23 cellular contexts compared by ENCODE assay signal in genomic region chr16:12393208-12393607, GRCh38.
DNase-seq lines count a peak whose midpoint lies in the region; ATAC-seq, FAIRE-seq and TF ChIP-seq lines count a peak whose summit lies in the region.
"Had no signal": no experiment of that assay in that cellular context is flagged by ENCODE, and none has a peak within 500 bp of the region (broad histone marks: within the 10 kb centered on the region; RNA-seq: fewer than 3 reads in every experiment).

No MANE protein-coding gene starts in this region.

- BruUV-seq in K562 (replicated peaks; lab: Mats Ljungman, UMichigan), result no TSS peak

- H3K9me3 Mint-ChIP-seq in stimulated activated naive B cell treated with anti-CD40 and anti-IgM and Interleukin-4, amounts not matched to agents 10 μg/mL and 1 μg/mL and 100 μg/mL, for 72 hours, result no peaks in the 10 kb centered on the region
- H3K9me3 Mint-ChIP-seq in activated CD4-positive, alpha-beta memory T cell treated with anti-CD3 and anti-CD28 coated beads, Interleukin-2, amount 10 ng/mL, durations not matched to agents 7 days and 5 days, result no peaks in the 10 kb centered on the region
- H3K9me3 Mint-ChIP-seq: CD4-positive, CD25-positive, alpha-beta regulatory T cell; CD8-positive, alpha-beta T cell; GM23338 had no signal

- TF ChIP-seq CTCF in K562 (IDR thresholded peaks at IDR 0.05 in 2 of 3, conservative IDR thresholded peaks at IDR 0.05 in 1 of 3; ENCODE audit: insufficient read depth in 2 of 3, low read depth in 1 of 3, low read length in 3 of 3) (no peak), dorsolateral prefrontal cortex (IDR thresholded peaks at IDR 0.05 in 54 of 56, conservative IDR thresholded peaks at IDR 0.05 in 2 of 56; ENCODE audit: low read depth in 1 of 56, partially characterized antibody in 56 of 56) (no peak)

- H3K27me3 ChIP-seq in K562 (ENCODE audit: control insufficient read depth in 2 of 2, insufficient read depth in 2 of 2, low read length in 2 of 2) (peaks cover 0 to 6% of the 10 kb centered on the region in 2 experiments; a peak in 2 of 5 replicates), dorsolateral prefrontal cortex (no peaks in the 10 kb centered on the region), H7 (ENCODE audit: control insufficient read depth, insufficient read depth, low read length) (no peaks in the 10 kb centered on the region)
- H3K27me3 ChIP-seq: BLaER1 had no signal

- no peak for TF ChIP-seq POLR2A in K562 (conservative IDR thresholded peaks at IDR 0.05)

- H3K27ac ChIP-seq in K562 (ENCODE audit: extremely low read depth, low read depth, low read length), result no peak overlapping the region
- peak overlapping the region in 32 of 59 donors; percentile 4 to 86 (median 60) for H3K27ac ChIP-seq in dorsolateral prefrontal cortex
- H3K27ac ChIP-seq: 22Rv1, BLaER1, C4-2B had no signal

- no peak for FAIRE-seq in K562 (lab: Jason Lieb, UNC)
- FAIRE-seq: A204.1, G401.6, GM12891, GM18507, H54 had no signal

- no peak for ATAC-seq in T-helper 17 cell
- no peak for ATAC-seq in K562
- no peak for ATAC-seq in stimulated activated naive B cell treated with anti-CD40 and anti-IgM and Interleukin-4, amounts not matched to agents 10 μg/mL and 1 μg/mL and 100 μg/mL, for 72 hours (replicated peaks)
- ATAC-seq: CD8-positive, alpha-beta T cell; GM23338 had no signal

- H3K27me3 Mint-ChIP-seq in T-helper 17 cell, result no peaks in the 10 kb centered on the region
- no peaks in the 10 kb centered on the region for H3K27me3 Mint-ChIP-seq in stimulated activated naive B cell treated with anti-CD40 and anti-IgM and Interleukin-4, amounts not matched to agents 10 μg/mL and 1 μg/mL and 100 μg/mL, for 72 hours
- H3K27me3 Mint-ChIP-seq in activated CD4-positive, alpha-beta memory T cell treated with anti-CD3 and anti-CD28 coated beads, Interleukin-2, amount 10 ng/mL, durations not matched to agents 7 days and 5 days, result no peaks in the 10 kb centered on the region
- H3K27me3 Mint-ChIP-seq: B cell; CD4-positive, CD25-positive, alpha-beta regulatory T cell had no signal

- POLR2A ChIA-PET in K562 (lab: Yijun Ruan, JAX), result interaction anchor here (1.0 to 2.2 kb wide), 2 partner anchors 10 to 11 kb away, joined by 3 to 7 read pairs; no protein-coding TSS in a partner anchor
- POLR2A ChIA-PET in activated CD4-positive, alpha-beta memory T cell treated with anti-CD3 and anti-CD28 coated beads, Interleukin-2, amount 10 ng/mL, durations not matched to agents 7 days and 5 days (lab: Charles Lee), result no interaction called here

- H3K9me1 ChIP-seq in K562 (ENCODE audit: control insufficient read depth, insufficient read depth, low read length), result no peaks in the 10 kb centered on the region

- in situ Hi-C loops in K562 (cut with MboI), result no loop called here

- no peaks in the 10 kb centered on the region for H3K4me1 ChIP-seq in K562 (replicated peaks in 1 of 2; ENCODE audit: control insufficient read depth in 2 of 2, insufficient read depth in 2 of 2, low read length in 2 of 2)
- H3K4me1 ChIP-seq: Caco-2 had no signal

- DNase-seq in T-helper 17 cell, result no peak
- no peak for DNase-seq in K562 (ENCODE audit: extremely low read depth in 1 of 4, low spot score in 3 of 4)
- no peak for DNase-seq in dorsolateral prefrontal cortex
- DNase-seq in stimulated activated naive B cell treated with anti-CD40 and anti-IgM and Interleukin-4, amounts not matched to agents 10 μg/mL and 1 μg/mL and 100 μg/mL, for 72 hours, result no peak
- DNase-seq in ureter (ENCODE audit: low spot score), result no peak
- no peak for DNase-seq in H7
- no peak for DNase-seq in GOT3 (lab: John Stamatoyannopoulos, UW)
- no peak for DNase-seq in activated CD4-positive, alpha-beta memory T cell treated with anti-CD3 and anti-CD28 coated beads, Interleukin-2, amount 10 ng/mL, durations not matched to agents 7 days and 5 days
- DNase-seq: Caco-2; CD4-positive, CD25-positive, alpha-beta regulatory T cell; CD8-positive, alpha-beta T cell; DMS153; DND-41 had no signal

- H3K27ac Mint-ChIP-seq in T-helper 17 cell, result no peak overlapping the region
- peak overlapping the region; percentile 63 for H3K27ac Mint-ChIP-seq in stimulated activated naive B cell treated with anti-CD40 and anti-IgM and Interleukin-4, amounts not matched to agents 10 μg/mL and 1 μg/mL and 100 μg/mL, for 72 hours
- H3K27ac Mint-ChIP-seq in activated CD4-positive, alpha-beta memory T cell treated with anti-CD3 and anti-CD28 coated beads, Interleukin-2, amount 10 ng/mL, durations not matched to agents 7 days and 5 days, result no peak overlapping the region
- H3K27ac Mint-ChIP-seq: B cell; CD4-positive, CD25-positive, alpha-beta regulatory T cell; CD8-positive, alpha-beta T cell; GM23338 had no signal

- CTCF ChIA-PET in K562 (lab: Yijun Ruan, JAX; ENCODE audit: low intra/inter-chr PET ratio), result no interaction called here
- CTCF ChIA-PET in activated CD4-positive, alpha-beta memory T cell treated with anti-CD3 and anti-CD28 coated beads, Interleukin-2, amount 10 ng/mL, durations not matched to agents 7 days and 5 days (lab: Charles Lee), result interaction anchor here (0.6 kb wide), 1 partner anchor 1902 kb away, joined by 3 read pairs; no protein-coding TSS in a partner anchor

- intact Hi-C loops in K562 (cut with micrococcal nuclease) (no loop called here), dorsolateral prefrontal cortex (cut with DNase I) (no loop called here)

- H2AFZ ChIP-seq in K562 (ENCODE audit: low read depth, low read length), result no peak overlapping the region
- H2AFZ ChIP-seq: GM23338 had no signal

- no peaks in the 10 kb centered on the region for H3K79me2 ChIP-seq in K562 (ENCODE audit: control insufficient read depth, insufficient read depth, low read length)

- no peaks in the 10 kb centered on the region for H3K9me3 ChIP-seq in T-helper 17 cell (ENCODE audit: control insufficient read depth, low read length, poor library complexity, severe bottlenecking)
- H3K9me3 ChIP-seq in K562 (replicated peaks; ENCODE audit: control insufficient read depth, insufficient read depth, low read depth, low read length), result no peaks in the 10 kb centered on the region
- H3K9me3 ChIP-seq: Caco-2 had no signal

- peaks cover 10% of the 10 kb centered on the region; the same call in 1 of the 2 replicates for H4K20me1 ChIP-seq in K562 (replicated peaks; ENCODE audit: control insufficient read depth, insufficient read depth, low read length)
- H4K20me1 ChIP-seq: BLaER1 had no signal

- H3K36me3 ChIP-seq in K562 (ENCODE audit: control insufficient read depth, insufficient read depth, low read length), result no peaks in the 10 kb centered on the region
- no peaks in the 10 kb centered on the region for H3K36me3 ChIP-seq in H7 (replicated peaks; ENCODE audit: control insufficient read depth, insufficient read depth, low read length)

- 7% methylated on average over 3 of the region's 3 CpGs for WGBS in K562 (ENCODE audit: insufficient coverage, low coverage, missing lambda C conversion rate)

- peak overlapping the region; percentile 10 for H3K4me3 Mint-ChIP-seq in T-helper 17 cell
- no peak overlapping the region for H3K4me3 Mint-ChIP-seq in stimulated activated naive B cell treated with anti-CD40 and anti-IgM and Interleukin-4, amounts not matched to agents 10 μg/mL and 1 μg/mL and 100 μg/mL, for 72 hours
- no peak overlapping the region for H3K4me3 Mint-ChIP-seq in activated CD4-positive, alpha-beta memory T cell treated with anti-CD3 and anti-CD28 coated beads, Interleukin-2, amount 10 ng/mL, durations not matched to agents 7 days and 5 days
- H3K4me3 Mint-ChIP-seq: B cell; CD4-positive, CD25-positive, alpha-beta regulatory T cell; CD8-positive, alpha-beta T cell; GM23338 had no signal

- no peak overlapping the region for H3K9ac ChIP-seq in K562 (ENCODE audit: insufficient read depth in 1 of 2, low read depth in 2 of 2, low read length in 2 of 2)
- H3K9ac ChIP-seq: BLaER1 had no signal

- H3K4me3 ChIP-seq in K562 (no peak overlapping the region), dorsolateral prefrontal cortex (no peak overlapping the region), H7 (ENCODE audit: insufficient read depth, low read depth, low read length) (no peak overlapping the region)
- H3K4me3 ChIP-seq: BLaER1, GM23338 had no signal

- H3K4me1 Mint-ChIP-seq in T-helper 17 cell, result peaks cover 22% of the 10 kb centered on the region
- peaks cover 32 to 33% of the 10 kb centered on the region in 2 donors for H3K4me1 Mint-ChIP-seq in stimulated activated naive B cell treated with anti-CD40 and anti-IgM and Interleukin-4, amounts not matched to agents 10 μg/mL and 1 μg/mL and 100 μg/mL, for 72 hours
- no peaks in the 10 kb centered on the region for H3K4me1 Mint-ChIP-seq in activated CD4-positive, alpha-beta memory T cell treated with anti-CD3 and anti-CD28 coated beads, Interleukin-2, amount 10 ng/mL, durations not matched to agents 7 days and 5 days
- H3K4me1 Mint-ChIP-seq: B cell, GM23338 had no signal

- H3K4me2 ChIP-seq in K562 (ENCODE audit: insufficient read depth, low read length), result no peak overlapping the region
- H3K4me2 ChIP-seq: GM23338 had no signal

- TF ChIP-seq RAD21 in K562 (CRISPR knock-in tag; conservative IDR thresholded peaks at IDR 0.05 in 1 of 2, IDR thresholded peaks at IDR 0.05 in 1 of 2), result no peak

- peaks cover 4% of the 10 kb centered on the region for H3K36me3 Mint-ChIP-seq in T-helper 17 cell (ENCODE audit: low read depth)
- peaks cover 23 to 50% of the 10 kb centered on the region in 2 donors for H3K36me3 Mint-ChIP-seq in stimulated activated naive B cell treated with anti-CD40 and anti-IgM and Interleukin-4, amounts not matched to agents 10 μg/mL and 1 μg/mL and 100 μg/mL, for 72 hours
- no peaks in the 10 kb centered on the region for H3K36me3 Mint-ChIP-seq in activated CD4-positive, alpha-beta memory T cell treated with anti-CD3 and anti-CD28 coated beads, Interleukin-2, amount 10 ng/mL, durations not matched to agents 7 days and 5 days (ENCODE audit: low read depth)

- TF ChIP-seq EP300 in K562 (IDR thresholded peaks at IDR 0.05; ENCODE audit: low read length), result no peak

TF ChIP-seq in K562, 482 proteins besides CTCF, POLR2A, EP300 and RAD21:
- TF ChIP-seq ZFP91 (CRISPR knock-in tag; IDR thresholded peaks at IDR 0.05), result no peak
- peak; percentile 72; the same call in 1 of the 2 replicates for TF ChIP-seq ZNF24 (IDR thresholded peaks at IDR 0.05)
